ENCODE assay signal across 18 cellular contexts in the genomic region with DNA sequence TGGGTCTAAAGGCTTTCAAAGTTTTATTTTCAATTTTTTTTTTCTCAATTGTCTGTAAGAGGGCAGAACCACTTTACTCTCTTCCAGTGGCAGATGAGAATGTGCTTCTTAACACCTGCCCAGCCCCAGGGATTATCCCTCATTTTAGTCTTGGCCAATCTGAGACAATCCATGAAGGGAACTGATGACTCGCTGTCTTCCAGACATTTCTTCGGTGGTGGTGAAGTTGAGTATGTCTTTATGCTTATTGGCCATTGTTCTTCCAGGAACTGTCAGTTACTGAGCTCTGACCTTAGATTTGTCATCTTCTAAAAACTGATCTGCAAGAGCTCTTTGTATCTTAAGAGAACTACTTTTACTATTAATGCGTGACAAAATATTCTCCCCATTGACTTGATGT.
"Had no signal": no experiment of that assay in that cellular context is flagged by ENCODE, and none has a peak within 500 bp of the region (broad histone marks: within the 10 kb centered on the region; RNA-seq: fewer than 3 reads in every experiment).

No MANE protein-coding gene starts in this region.

- H3K4me1 ChIP-seq: neural progenitor cell had no signal

- ATAC-seq: body of pancreas, left colon had no signal

- H3K4me3 Mint-ChIP-seq: activated naive CD4-positive, alpha-beta T cell treated with anti-CD3 and anti-CD28 coated beads for 36 hours; immature natural killer cell; neural progenitor cell had no signal

- H3K9ac ChIP-seq: neural progenitor cell had no signal

- H3K9me3 Mint-ChIP-seq: activated naive CD4-positive, alpha-beta T cell treated with anti-CD3 and anti-CD28 coated beads for 36 hours; activated T-helper 2 cell treated with anti-CD3 and anti-CD28 coated beads, Interferon-gamma antibody, Interleukin-2, Interleukin-4, amounts not matched to agents 10 μg/mL and 5 μg/mL and 100 μg/mL, durations not matched to agents 14 hours and 24 hours and 36 hours had no signal

- H3K36me3 ChIP-seq: neural progenitor cell, ovary, thoracic aorta had no signal

- H2AFZ ChIP-seq: neural progenitor cell had no signal

- H3K27me3 ChIP-seq: body of pancreas, neural progenitor cell, ovary had no signal

- H3K9me3 ChIP-seq: body of pancreas, ovary, thoracic aorta had no signal

- H3K4me2 ChIP-seq: neural progenitor cell had no signal

- H3K4me3 ChIP-seq: body of pancreas, lung, neural progenitor cell, ovary, SK-N-MC, thoracic aorta had no signal

- H3K36me3 Mint-ChIP-seq: immature natural killer cell, neural progenitor cell had no signal

- H3K27ac ChIP-seq: neural progenitor cell, ovary, SK-N-MC, thoracic aorta had no signal

- DNase-seq: activated CD4-positive, alpha-beta T cell treated with anti-CD3 and anti-CD28 coated beads for 1 hour; activated CD4-positive, alpha-beta T cell treated with anti-CD3 and anti-CD28 coated beads, Interleukin-2, amount 50 U/mL, for 4 hours; activated naive CD4-positive, alpha-beta T cell treated with anti-CD3 and anti-CD28 coated beads for 36 hours; activated T-cell treated with anti-CD3 and anti-CD28 coated beads, Interleukin-2, amount 50 U/mL, for 1 hour; body of pancreas; cortex of kidney; effector memory CD4-positive, alpha-beta T cell; erythroblast; immature natural killer cell; left colon; ovary; stimulated activated CD4-positive, alpha-beta T cell treated with anti-CD3 and anti-CD28 coated beads, Interleukin-12 subunit alpha, Interleukin-12 subunit beta, amount 100 ng/mL, for 4 hours; stimulated activated CD4-positive, alpha-beta T cell treated with anti-CD3 and anti-CD28 coated beads, Interleukin-2, amount 100 ng/mL, for 24 hours had no signal

- H3K27ac Mint-ChIP-seq: activated naive CD4-positive, alpha-beta T cell treated with anti-CD3 and anti-CD28 coated beads for 36 hours; activated T-helper 2 cell treated with anti-CD3 and anti-CD28 coated beads, Interferon-gamma antibody, Interleukin-2, Interleukin-4, amounts not matched to agents 10 μg/mL and 5 μg/mL and 100 μg/mL, durations not matched to agents 14 hours and 24 hours and 36 hours; immature natural killer cell; neural progenitor cell had no signal
